Comparison of ENCODE assay signal across 8 cellular contexts in the genomic region with DNA sequence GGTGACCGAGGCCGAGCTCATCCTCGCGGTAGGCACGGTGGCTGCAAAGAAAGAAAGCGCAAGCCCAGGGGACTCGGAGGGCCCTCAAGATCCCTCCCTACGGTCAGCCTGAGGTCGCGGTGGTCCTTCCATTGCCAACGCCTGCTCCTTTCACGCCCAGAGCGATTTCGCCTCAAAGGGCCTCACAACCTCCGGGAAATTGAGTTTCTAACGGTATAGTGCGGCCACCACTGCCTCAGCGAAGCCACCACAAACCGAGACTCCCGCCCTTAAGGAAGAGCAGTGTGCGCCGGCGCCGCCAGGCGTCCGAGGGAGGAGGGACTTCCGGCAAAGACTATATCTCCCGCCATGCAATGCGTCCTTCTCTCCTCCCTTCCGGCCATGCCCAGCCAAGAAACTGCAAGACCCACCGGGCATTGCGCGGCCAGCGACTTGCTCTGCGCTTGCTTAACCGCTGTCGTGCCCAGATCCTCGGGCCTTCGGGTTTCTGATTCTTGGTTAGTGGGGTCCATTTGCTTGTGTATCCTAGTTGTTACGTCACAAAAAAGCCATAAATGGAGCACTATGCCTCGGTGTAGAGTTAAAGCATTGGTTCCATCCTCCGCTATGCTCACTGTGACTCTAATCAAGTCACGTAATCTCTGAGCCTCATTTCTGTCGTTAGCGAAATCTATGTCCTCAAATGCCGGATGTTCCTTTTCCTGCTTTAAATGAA. TPM values are rescaled to one million over a fixed set of nuclear protein-coding genes. Genes with fewer than 3 reads are reported as not detected.
DNase-seq lines count a peak whose midpoint lies in the region; ATAC-seq and TF ChIP-seq lines count a peak whose summit lies in the region.

A gene with protein sequence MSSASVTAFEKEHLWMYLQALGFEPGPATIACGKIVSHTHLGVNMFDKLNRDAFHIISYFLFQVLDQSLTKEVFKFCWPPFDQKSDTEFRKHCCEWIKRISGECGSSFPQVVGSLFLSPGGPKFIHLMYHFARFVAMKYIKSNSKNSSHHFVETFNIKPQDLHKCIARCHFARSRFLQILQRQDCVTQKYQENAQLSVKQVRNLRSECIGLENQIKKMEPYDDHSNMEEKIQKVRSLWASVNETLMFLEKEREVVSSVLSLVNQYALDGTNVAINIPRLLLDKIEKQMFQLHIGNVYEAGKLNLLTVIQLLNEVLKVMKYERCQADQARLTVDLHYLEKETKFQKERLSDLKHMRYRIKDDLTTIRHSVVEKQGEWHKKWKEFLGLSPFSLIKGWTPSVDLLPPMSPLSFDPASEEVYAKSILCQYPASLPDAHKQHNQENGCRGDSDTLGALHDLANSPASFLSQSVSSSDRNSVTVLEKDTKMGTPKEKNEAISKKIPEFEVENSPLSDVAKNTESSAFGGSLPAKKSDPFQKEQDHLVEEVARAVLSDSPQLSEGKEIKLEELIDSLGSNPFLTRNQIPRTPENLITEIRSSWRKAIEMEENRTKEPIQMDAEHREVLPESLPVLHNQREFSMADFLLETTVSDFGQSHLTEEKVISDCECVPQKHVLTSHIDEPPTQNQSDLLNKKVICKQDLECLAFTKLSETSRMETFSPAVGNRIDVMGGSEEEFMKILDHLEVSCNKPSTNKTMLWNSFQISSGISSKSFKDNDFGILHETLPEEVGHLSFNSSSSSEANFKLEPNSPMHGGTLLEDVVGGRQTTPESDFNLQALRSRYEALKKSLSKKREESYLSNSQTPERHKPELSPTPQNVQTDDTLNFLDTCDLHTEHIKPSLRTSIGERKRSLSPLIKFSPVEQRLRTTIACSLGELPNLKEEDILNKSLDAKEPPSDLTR (minus strand): TSS at position 274 of the 715 bp plus-strand sequence. CDS start 253 bp downstream, at position 21.

- H3K4me3 ChIP-seq in HUES64 (ENCODE audit: low read length) (peak within 1 kb of the TSS; percentile 86), OCI-LY1 (ENCODE audit: low read depth, low read length, poor library complexity, severe bottlenecking) (peak within 1 kb of the TSS; percentile 84)

- H3K36me3 ChIP-seq in HUES64 (ENCODE audit: insufficient read depth, low read length) (peaks cover 21% of the 10 kb centered on the region), OCI-LY1 (ENCODE audit: insufficient read depth, low read length) (peaks cover 19% of the 10 kb centered on the region)

- no peak for TF ChIP-seq CTCF in OCI-LY1 (IDR thresholded peaks at IDR 0.05; ENCODE audit: low read length)

- H3F3A ChIP-seq in OCI-LY1 (ENCODE audit: insufficient read depth, low read length) = no peaks in the 10 kb centered on the region

- H3K27ac ChIP-seq in HUES64 (ENCODE audit: low read depth, low read length) (peak within 1 kb of the TSS; percentile 75), OCI-LY1 (ENCODE audit: low read depth, low read length, poor library complexity, severe bottlenecking) (peak within 1 kb of the TSS; percentile 47)

- no peaks in the 10 kb centered on the region for H3K9me2 ChIP-seq in OCI-LY1 (ENCODE audit: low read depth, low read length)

- H3K9ac ChIP-seq in HUES64 (ENCODE audit: low read depth, low read length) (peak within 1 kb of the TSS; percentile 91), OCI-LY1 (ENCODE audit: low read length) (peak within 1 kb of the TSS; percentile 82)

- H3K27me3 ChIP-seq in HUES64 (ENCODE audit: insufficient read depth, low read length) (no peaks in the 10 kb centered on the region), OCI-LY1 (ENCODE audit: insufficient read depth, low read length) (no peaks in the 10 kb centered on the region)

- peak; percentile 98 for DNase-seq in DMS 273 (lab: John Stamatoyannopoulos, UW; ENCODE audit: unreplicated experiment)
- DNase-seq in activated CD8-positive, alpha-beta memory T cell treated with anti-CD3 and anti-CD28 coated beads, Interleukin-2, amount 50 U/mL, for 4 hours = peak; percentile 92
- DNase-seq in mesenteric fat pad (ENCODE audit: low spot score) = peak; percentile 98
- peak; percentile 43 for DNase-seq in stimulated activated CD8-positive, alpha-beta memory T cell treated with anti-CD3 and anti-CD28 coated beads, Interleukin-15, amount 100 ng/mL, for 24 hours (ENCODE audit: low read depth)

- no peaks in the 10 kb centered on the region for H4K20me1 ChIP-seq in OCI-LY1 (ENCODE audit: insufficient read depth, low read length)

- H3K4me2 ChIP-seq in OCI-LY1 (ENCODE audit: low read length) = peak within 1 kb of the TSS; percentile 80

- in situ Hi-C loops in endometrial microvascular endothelial cells (cut with HindIII; ENCODE audit: inconsistent ontology term, low pct_unique_long_range_greater_than_20kb, low sequenced_read_pairs) = no loop called here

- peak within 1 kb of the TSS; percentile 51; the same call in 1 of the 2 replicates for H2AFZ ChIP-seq in OCI-LY1 (ENCODE audit: low read length)

- peaks cover 7% of the 10 kb centered on the region; the same call in 1 of the 2 replicates for H3K4me1 ChIP-seq in HUES64 (ENCODE audit: insufficient read depth, low read length)
- peaks cover 25% of the 10 kb centered on the region for H3K4me1 ChIP-seq in OCI-LY1 (ENCODE audit: insufficient read depth, low read length, severe bottlenecking)

- H3K79me2 ChIP-seq in OCI-LY1 (ENCODE audit: insufficient read depth, low read length) = peaks cover 44% of the 10 kb centered on the region

- H3K9me3 ChIP-seq in HUES64 (ENCODE audit: insufficient read depth, low read depth, low read length) (no peaks in the 10 kb centered on the region), OCI-LY1 (ENCODE audit: low read length) (no peaks in the 10 kb centered on the region)

- ATAC-seq in GM21447 (IDR thresholded peaks at IDR 0.05; ENCODE audit: unreplicated experiment) = peak; percentile 99

- WGBS in HUES64 = 11% methylated on average over 46 of the region's 46 CpGs

RNA-seq across cellular contexts. Expression of the gene that starts here (rescaled TPM):
- 30.2 TPM for polyA plus RNA-seq in HUES64 (2013, experiment 1 of 2)
- 31.2 TPM for polyA plus RNA-seq in HUES64 (2013, experiment 2 of 2)
- total RNA-seq in endometrial microvascular endothelial cells (ENCODE audit: inconsistent ontology term) = 16.1 TPM
- total RNA-seq in mesenteric fat pad = 11.6 TPM

Comparison
In these comparisons a context has a peak if more than half of its experiments do, and no peak if none do; other contexts are left out.
1. Peak in every context shown above with its lines: DNase-seq, ATAC-seq, H3K4me3 ChIP-seq and H3K27ac ChIP-seq.
2. DNase-seq: peak in every context shown above with its lines; median percentile 98 in DMS 273; 98 in mesenteric fat pad; 92 in activated CD8-positive, alpha-beta memory T cell treated with anti-CD3 and anti-CD28 coated beads, Interleukin-2, amount 50 U/mL, for 4 hours; 43 in stimulated activated CD8-positive, alpha-beta memory T cell treated with anti-CD3 and anti-CD28 coated beads, Interleukin-15, amount 100 ng/mL, for 24 hours.